27 cellular contexts compared by ENCODE assay signal in genomic region chr14:53441789-53442188, GRCh38.
"Had no signal": no experiment of that assay in that cellular context is flagged by ENCODE, and none has a peak within 500 bp of the region (broad histone marks: within the 10 kb centered on the region; RNA-seq: fewer than 3 reads in every experiment).

No MANE protein-coding gene starts in this region.

- ATAC-seq: heart left ventricle; left colon; mucosa of descending colon; naive thymus-derived CD4-positive, alpha-beta T cell; natural killer cell treated with Interleukin-12 subunit alpha and Interleukin-12 subunit beta and Interleukin-15 and Interleukin-18, amount 100 ng/mL, for 72 hours; pancreas; right cardiac atrium; stimulated activated effector memory CD8-positive, alpha-beta T cell treated with anti-CD3 and anti-CD28 coated beads, Interleukin-12 subunit alpha, Interleukin-12 subunit beta, amount 100 ng/mL, for 72 hours; stimulated activated naive CD8-positive, alpha-beta T cell treated with anti-CD3 and anti-CD28 coated beads, Interleukin-15, amount 100 ng/mL, for 72 hours had no signal

- H3K4me1 Mint-ChIP-seq: immature natural killer cell; memory B cell; naive thymus-derived CD4-positive, alpha-beta T cell; stimulated activated effector memory CD8-positive, alpha-beta T cell treated with anti-CD3 and anti-CD28 coated beads, Interleukin-12 subunit alpha, Interleukin-12 subunit beta, amount 100 ng/mL, for 72 hours; stimulated activated naive CD8-positive, alpha-beta T cell treated with anti-CD3 and anti-CD28 coated beads, Interleukin-15, amount 100 ng/mL, for 72 hours had no signal

- H3K4me3 Mint-ChIP-seq: immature natural killer cell; memory B cell; naive thymus-derived CD4-positive, alpha-beta T cell; natural killer cell treated with Interleukin-12 subunit alpha and Interleukin-12 subunit beta and Interleukin-15 and Interleukin-18, amount 100 ng/mL, for 72 hours; stimulated activated effector memory CD8-positive, alpha-beta T cell treated with anti-CD3 and anti-CD28 coated beads, Interleukin-12 subunit alpha, Interleukin-12 subunit beta, amount 100 ng/mL, for 72 hours; stimulated activated naive CD8-positive, alpha-beta T cell treated with anti-CD3 and anti-CD28 coated beads, Interleukin-15, amount 100 ng/mL, for 72 hours; type B pancreatic cell had no signal

- H3K9me3 ChIP-seq: heart left ventricle, left ventricle myocardium inferior, mucosa of descending colon, pancreas, prostate gland, sigmoid colon, spleen, tibial nerve had no signal

- H3K36me3 Mint-ChIP-seq: memory B cell; stimulated activated effector memory CD8-positive, alpha-beta T cell treated with anti-CD3 and anti-CD28 coated beads, Interleukin-12 subunit alpha, Interleukin-12 subunit beta, amount 100 ng/mL, for 72 hours; type B pancreatic cell had no signal

- H3K4me1 ChIP-seq: heart left ventricle, left ventricle myocardium inferior, pancreas, prostate gland, sigmoid colon, spleen, tibial nerve had no signal

- H3K27ac ChIP-seq: heart left ventricle, left ventricle myocardium inferior, pancreas, prostate gland, sigmoid colon, spleen, tibial nerve had no signal

- H3K27me3 Mint-ChIP-seq: naive thymus-derived CD4-positive, alpha-beta T cell; natural killer cell treated with Interleukin-12 subunit alpha and Interleukin-12 subunit beta and Interleukin-15 and Interleukin-18, amount 100 ng/mL, for 72 hours; stimulated activated naive CD8-positive, alpha-beta T cell treated with anti-CD3 and anti-CD28 coated beads, Interleukin-15, amount 100 ng/mL, for 72 hours; type B pancreatic cell had no signal

- H3K27me3 ChIP-seq: heart left ventricle, pancreas, sigmoid colon, spleen, tibial nerve had no signal

- DNase-seq: heart left ventricle; hypothalamus; immature natural killer cell; kidney; left colon; left ventricle myocardium inferior; midbrain; mucosa of descending colon; naive thymus-derived CD4-positive, alpha-beta T cell; nucleus accumbens; pancreas; posterior cingulate gyrus; retina; right cardiac atrium; sigmoid colon; small intestine; spleen; stimulated activated CD4-positive, alpha-beta T cell treated with anti-CD3 and anti-CD28 coated beads, Interleukin-4, amount 100 ng/mL, for 24 hours; stimulated activated naive CD4-positive, alpha-beta T cell; stimulated activated naive CD8-positive, alpha-beta T cell treated with anti-CD3 and anti-CD28 coated beads, Interleukin-15, amount 100 ng/mL, for 72 hours; substantia nigra had no signal

- H3K4me3 ChIP-seq: heart left ventricle, left ventricle myocardium inferior, mucosa of descending colon, pancreas, prostate gland, sigmoid colon, spleen, tibial nerve had no signal

- H3K27ac Mint-ChIP-seq: immature natural killer cell; memory B cell; naive thymus-derived CD4-positive, alpha-beta T cell; natural killer cell treated with Interleukin-12 subunit alpha and Interleukin-12 subunit beta and Interleukin-15 and Interleukin-18, amount 100 ng/mL, for 72 hours; stimulated activated effector memory CD8-positive, alpha-beta T cell treated with anti-CD3 and anti-CD28 coated beads, Interleukin-12 subunit alpha, Interleukin-12 subunit beta, amount 100 ng/mL, for 72 hours; stimulated activated naive CD8-positive, alpha-beta T cell treated with anti-CD3 and anti-CD28 coated beads, Interleukin-15, amount 100 ng/mL, for 72 hours; type B pancreatic cell had no signal

- H3K36me3 ChIP-seq: heart left ventricle, left ventricle myocardium inferior, pancreas, prostate gland, sigmoid colon, spleen, tibial nerve had no signal

- H3K9me3 Mint-ChIP-seq: type B pancreatic cell had no signal
